17 cellular contexts compared by ENCODE assay signal in genomic region chr9:134661299-134661698, GRCh38. TPM values are rescaled to one million over a fixed set of nuclear protein-coding genes. Genes with fewer than 3 reads are reported as not detected.
DNase-seq lines count a peak whose midpoint lies in the region; ATAC-seq, FAIRE-seq and TF ChIP-seq lines count a peak whose summit lies in the region.
"Had no signal": no experiment of that assay in that cellular context is flagged by ENCODE, and none has a peak within 500 bp of the region (broad histone marks: within the 10 kb centered on the region; RNA-seq: fewer than 3 reads in every experiment).

No MANE protein-coding gene starts in this region.

- CTCF ChIA-PET in activated CD4-positive, alpha-beta memory T cell treated with anti-CD3 and anti-CD28 coated beads, Interleukin-2, amount 10 ng/mL, durations not matched to agents 7 days and 5 days (lab: Charles Lee) = no interaction called here

- peaks cover 5% of the 10 kb centered on the region for H3K9me3 ChIP-seq in astrocyte (ENCODE audit: insufficient read depth, low read depth, low read length)
- H3K9me3 ChIP-seq in kidney (ENCODE audit: control insufficient read depth in 1 of 2, low read length in 2 of 2) = no peaks in the 10 kb centered on the region
- H3K9me3 ChIP-seq in smooth muscle cell (replicated peaks; ENCODE audit: low read depth) = no peaks in the 10 kb centered on the region
- H3K9me3 ChIP-seq in MG63 = no peaks in the 10 kb centered on the region; the same call in none of the 2 replicates

- H3K27me3 ChIP-seq in astrocyte (ENCODE audit: insufficient read depth, low read length) (no peaks in the 10 kb centered on the region), smooth muscle cell (ENCODE audit: low read depth) (no peaks in the 10 kb centered on the region), MG63 (no peaks in the 10 kb centered on the region)

- H3K9me3 Mint-ChIP-seq in astrocyte (ENCODE audit: unreplicated experiment) = no peaks in the 10 kb centered on the region
- peaks cover 16% of the 10 kb centered on the region for H3K9me3 Mint-ChIP-seq in activated CD4-positive, alpha-beta memory T cell treated with anti-CD3 and anti-CD28 coated beads, Interleukin-2, amount 10 ng/mL, durations not matched to agents 7 days and 5 days

- FAIRE-seq in astrocyte (lab: Jason Lieb, UNC) = no peak
- no peak for FAIRE-seq in kidney (lab: Jason Lieb, UNC)

- WGBS in smooth muscle cell (ENCODE audit: low lambda C conversion rate) = 7% methylated on average over 6 of the region's 6 CpGs

- H2AFZ ChIP-seq in astrocyte (ENCODE audit: low read depth, low read length) = no peak overlapping the region
- no peak overlapping the region for H2AFZ ChIP-seq in smooth muscle cell (ENCODE audit: low read depth)

- H3K27ac Mint-ChIP-seq in astrocyte (ENCODE audit: unreplicated experiment) = peak overlapping the region; percentile 96
- no peak overlapping the region for H3K27ac Mint-ChIP-seq in activated CD4-positive, alpha-beta memory T cell treated with anti-CD3 and anti-CD28 coated beads, Interleukin-2, amount 10 ng/mL, durations not matched to agents 7 days and 5 days
- H3K27ac Mint-ChIP-seq: activated CD8-positive, alpha-beta T cell treated with anti-CD3 and anti-CD28 coated beads, Interleukin-2, amount 10 ng/mL, durations not matched to agents 7 days and 5 days; activated T-helper 2 cell treated with anti-CD3 and anti-CD28 coated beads, Interferon-gamma antibody, Interleukin-2, Interleukin-4, amounts not matched to agents 10 μg/mL and 5 μg/mL and 100 μg/mL, durations not matched to agents 14 hours and 24 hours and 36 hours; natural killer cell treated with Interleukin-12 subunit alpha and Interleukin-12 subunit beta and Interleukin-15 and Interleukin-18, amount 100 ng/mL, for 72 hours had no signal

- peaks cover 37% of the 10 kb centered on the region for H3K4me1 ChIP-seq in astrocyte (ENCODE audit: insufficient read depth, low read length)
- peaks cover 0 to 3% of the 10 kb centered on the region in 2 donors for H3K4me1 ChIP-seq in kidney (ENCODE audit: control insufficient read depth in 1 of 2, insufficient read depth in 1 of 2, low read depth in 1 of 2, low read length in 2 of 2)
- H3K4me1 ChIP-seq in smooth muscle cell (ENCODE audit: low read depth) = peaks cover 13% of the 10 kb centered on the region

- peaks cover 15% of the 10 kb centered on the region for H3K36me3 ChIP-seq in astrocyte (ENCODE audit: insufficient read depth, low read length)
- no peaks in the 10 kb centered on the region for H3K36me3 ChIP-seq in kidney (ENCODE audit: control insufficient read depth in 1 of 2, insufficient read depth in 2 of 2, low read length in 2 of 2)
- H3K36me3 ChIP-seq in smooth muscle cell (ENCODE audit: low read depth) = no peaks in the 10 kb centered on the region
- H3K36me3 ChIP-seq in MG63 = peaks cover 46% of the 10 kb centered on the region

- peak overlapping the region; percentile 80 for H3K4me3 Mint-ChIP-seq in astrocyte (ENCODE audit: unreplicated experiment)
- H3K4me3 Mint-ChIP-seq in activated CD4-positive, alpha-beta memory T cell treated with anti-CD3 and anti-CD28 coated beads, Interleukin-2, amount 10 ng/mL, durations not matched to agents 7 days and 5 days = no peak overlapping the region
- H3K4me3 Mint-ChIP-seq: activated CD8-positive, alpha-beta T cell treated with anti-CD3 and anti-CD28 coated beads, Interleukin-2, amount 10 ng/mL, durations not matched to agents 7 days and 5 days; natural killer cell treated with Interleukin-12 subunit alpha and Interleukin-12 subunit beta and Interleukin-15 and Interleukin-18, amount 100 ng/mL, for 72 hours had no signal

- peaks cover 80% of the 10 kb centered on the region for H3F3A ChIP-seq in smooth muscle cell (ENCODE audit: low read depth)

- no peak overlapping the region for H3K4me3 ChIP-seq in astrocyte (ENCODE audit: insufficient read depth, low read depth, low read length)
- H3K4me3 ChIP-seq in kidney (ENCODE audit: low read length in 2 of 2) = no peak overlapping the region
- H3K4me3 ChIP-seq in smooth muscle cell = no peak overlapping the region
- H3K4me3 ChIP-seq in MG63 = no peak overlapping the region
- H3K4me3 ChIP-seq: skin epidermis had no signal

- H3K4me1 Mint-ChIP-seq in astrocyte (ENCODE audit: low read depth, unreplicated experiment) = peaks cover 66% of the 10 kb centered on the region
- no peaks in the 10 kb centered on the region for H3K4me1 Mint-ChIP-seq in activated CD4-positive, alpha-beta memory T cell treated with anti-CD3 and anti-CD28 coated beads, Interleukin-2, amount 10 ng/mL, durations not matched to agents 7 days and 5 days

- peak overlapping the region; percentile 77 for H3K9ac ChIP-seq in astrocyte (ENCODE audit: low read length)
- no peak overlapping the region for H3K9ac ChIP-seq in kidney (ENCODE audit: low read length in 2 of 2)
- peak overlapping the region; percentile 14 for H3K9ac ChIP-seq in smooth muscle cell (ENCODE audit: low read depth)

- peak; percentile 57 for DNase-seq in EL
- DNase-seq in astrocyte (ENCODE audit: low read depth) = no peak
- DNase-seq in kidney = peak; percentile 22
- DNase-seq in smooth muscle cell (lab: John Stamatoyannopoulos, UW; ENCODE audit: unreplicated experiment) = no peak
- DNase-seq in activated CD4-positive, alpha-beta memory T cell treated with anti-CD3 and anti-CD28 coated beads, Interleukin-2, amount 10 ng/mL, durations not matched to agents 7 days and 5 days = no peak
- no peak for DNase-seq in UCSD-AML1 (lab: John Stamatoyannopoulos, UW; ENCODE audit: unreplicated experiment)
- no peak for DNase-seq in MG63
- DNase-seq: activated CD8-positive, alpha-beta T cell treated with anti-CD3 and anti-CD28 coated beads, Interleukin-2, amount 10 ng/mL, durations not matched to agents 7 days and 5 days; DMS79; effector memory CD4-positive, alpha-beta T cell; glutamatergic neuron; MM.1S; SHP77 had no signal

- intact Hi-C loops in kidney (cut with DNase I) = no loop called here

- POLR2A ChIA-PET in activated CD4-positive, alpha-beta memory T cell treated with anti-CD3 and anti-CD28 coated beads, Interleukin-2, amount 10 ng/mL, durations not matched to agents 7 days and 5 days (lab: Charles Lee) = no interaction called here

- H3K27ac ChIP-seq in astrocyte (ENCODE audit: low read depth, low read length) = peak overlapping the region; percentile 84
- no peak overlapping the region for H3K27ac ChIP-seq in kidney (ENCODE audit: low read depth in 2 of 2, low read length in 2 of 2)
- peak overlapping the region; percentile 96 for H3K27ac ChIP-seq in smooth muscle cell (ENCODE audit: low read depth)

- H4K20me1 ChIP-seq in astrocyte (ENCODE audit: insufficient read depth, low read length) = peaks cover 90% of the 10 kb centered on the region
- peaks cover 95% of the 10 kb centered on the region for H4K20me1 ChIP-seq in smooth muscle cell (ENCODE audit: low read depth)

- TF ChIP-seq CTCF in astrocyte (IDR thresholded peaks at IDR 0.05; ENCODE audit: insufficient read depth, low read depth, low read length) (no peak), kidney (IDR thresholded peaks at IDR 0.05; ENCODE audit: borderline replicate concordance, extremely low read depth, insufficient read depth) (no peak), smooth muscle cell (IDR thresholded peaks at IDR 0.05; ENCODE audit: borderline replicate concordance, insufficient read depth, poor library complexity, severe bottlenecking) (no peak)

- H3K4me2 ChIP-seq in astrocyte (ENCODE audit: low read length) (peak overlapping the region; percentile 75), smooth muscle cell (peak overlapping the region; percentile 68)

- no peaks in the 10 kb centered on the region for H3K27me3 Mint-ChIP-seq in astrocyte (ENCODE audit: low read depth, unreplicated experiment)
- H3K27me3 Mint-ChIP-seq in activated CD4-positive, alpha-beta memory T cell treated with anti-CD3 and anti-CD28 coated beads, Interleukin-2, amount 10 ng/mL, durations not matched to agents 7 days and 5 days = no peaks in the 10 kb centered on the region

- ATAC-seq in HG03342 (IDR thresholded peaks at IDR 0.05; ENCODE audit: unreplicated experiment) = no peak
- ATAC-seq: activated CD8-positive, alpha-beta T cell treated with anti-CD3 and anti-CD28 coated beads, Interleukin-2, amount 10 ng/mL, durations not matched to agents 7 days and 5 days; natural killer cell treated with Interleukin-12 subunit alpha and Interleukin-12 subunit beta and Interleukin-15 and Interleukin-18, amount 100 ng/mL, for 72 hours had no signal

- H3K79me2 ChIP-seq in astrocyte (ENCODE audit: insufficient read depth, low read length) (peaks cover 92% of the 10 kb centered on the region), smooth muscle cell (ENCODE audit: low read depth) (peaks cover 93% of the 10 kb centered on the region)

- peaks cover 43% of the 10 kb centered on the region for H3K36me3 Mint-ChIP-seq in astrocyte (ENCODE audit: low read depth, unreplicated experiment)
- H3K36me3 Mint-ChIP-seq in activated CD4-positive, alpha-beta memory T cell treated with anti-CD3 and anti-CD28 coated beads, Interleukin-2, amount 10 ng/mL, durations not matched to agents 7 days and 5 days (ENCODE audit: low read depth) = no peaks in the 10 kb centered on the region
- H3K36me3 Mint-ChIP-seq: natural killer cell treated with Interleukin-12 subunit alpha and Interleukin-12 subunit beta and Interleukin-15 and Interleukin-18, amount 100 ng/mL, for 72 hours had no signal

RNA-seq across cellular contexts. Expression of gene COL5A1, which starts 19.7 kb away (rescaled TPM):
- total RNA-seq in astrocyte = 1,055 and 1,568 TPM in 2 replicates
- 23.8 TPM for total RNA-seq in kidney
- 2.4 TPM for polyA plus RNA-seq in kidney (ENCODE audit: insufficient read depth, low read depth, low replicate concordance)
- total RNA-seq in smooth muscle cell = 1,084 and 1,167 TPM in 2 replicates
- polyA plus RNA-seq in smooth muscle cell = 1,100 and 1,443 TPM in 2 replicates
- under 1 TPM; 0.10 to 0.13 TPM for total RNA-seq in activated CD4-positive, alpha-beta memory T cell treated with anti-CD3 and anti-CD28 coated beads, Interleukin-2, amount 10 ng/mL, durations not matched to agents 7 days and 5 days
- 78.9 and 92.0 TPM in 2 replicates for total RNA-seq in MG63 (2014; rRNA removed; shearing (Covaris generic); ENCODE audit: low replicate concordance)
- total RNA-seq: activated T-helper 2 cell treated with anti-CD3 and anti-CD28 coated beads, Interferon-gamma antibody, Interleukin-2, Interleukin-4, amounts not matched to agents 10 μg/mL and 5 μg/mL and 100 μg/mL, durations not matched to agents 14 hours and 24 hours and 36 hours; natural killer cell treated with Interleukin-12 subunit alpha and Interleukin-12 subunit beta and Interleukin-15 and Interleukin-18, amount 100 ng/mL, for 72 hours had no signal

Comparison
In these comparisons a context has a peak if more than half of its experiments do, and no peak if none do; other contexts are left out.
1. DNase-seq: peak in EL (single experiment) and kidney (single experiment); none in astrocyte (single experiment), smooth muscle cell (single experiment), activated CD4-positive, alpha-beta memory T cell treated with anti-CD3 and anti-CD28 coated beads, Interleukin-2, amount 10 ng/mL, durations not matched to agents 7 days and 5 days (single experiment), UCSD-AML1 (single experiment) and MG63 (single experiment).
2. H3K27ac ChIP-seq: peak in astrocyte (single experiment) and smooth muscle cell (single experiment); none in kidney (0 of 2).
3. H3K9ac ChIP-seq: peak in astrocyte (single experiment) and smooth muscle cell (single experiment); none in kidney (0 of 2).
4. RNA of gene COL5A1, which starts 19.7 kb away (total RNA-seq): 1,084 to 1,167 TPM in smooth muscle cell, 1,055 to 1,568 TPM in astrocyte, 78.9 to 92.0 TPM in MG63 and 23.8 TPM in kidney (single experiment); 0.10 to 0.13 TPM in activated CD4-positive, alpha-beta memory T cell treated with anti-CD3 and anti-CD28 coated beads, Interleukin-2, amount 10 ng/mL, durations not matched to agents 7 days and 5 days; every median in the first group is over 10 times any median in the second.